Comparison of ENCODE assay signal across 15 cellular contexts in the genomic region with DNA sequence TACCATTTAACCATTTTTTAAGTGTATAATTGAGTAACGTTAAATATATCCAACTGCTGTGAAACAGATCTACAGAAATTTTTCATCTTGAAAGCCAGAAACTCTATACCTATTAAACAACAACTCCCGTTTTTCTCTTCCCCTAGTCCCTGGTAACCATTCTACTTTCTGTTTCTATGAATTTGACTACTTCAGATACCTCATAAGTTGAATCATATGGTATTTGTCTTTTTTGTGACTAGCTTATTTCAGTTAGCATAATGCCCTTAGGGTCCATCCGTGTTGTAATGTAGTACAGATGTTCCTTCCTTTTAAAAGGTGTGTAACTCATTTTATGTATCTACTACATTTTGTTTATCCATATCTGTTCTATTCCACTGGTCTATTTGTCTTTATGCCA. TPM values are rescaled to one million over a fixed set of nuclear protein-coding genes. Genes with fewer than 3 reads are reported as not detected.
DNase-seq lines count a peak whose midpoint lies in the region; ATAC-seq and FAIRE-seq lines count a peak whose summit lies in the region.
"Had no signal": no experiment of that assay in that cellular context is flagged by ENCODE, and none has a peak within 500 bp of the region (broad histone marks: within the 10 kb centered on the region; RNA-seq: fewer than 3 reads in every experiment).

No MANE protein-coding gene starts in this region.

- H3K9me3 Mint-ChIP-seq in activated CD4-positive, alpha-beta T cell treated with anti-CD3 and anti-CD28 coated beads, Interleukin-2, amount 10 ng/mL, durations not matched to agents 24 days and 14 days, result no peaks in the 10 kb centered on the region
- H3K9me3 Mint-ChIP-seq in activated CD4-positive, alpha-beta T cell treated with anti-CD3 and anti-CD28 coated beads, Interleukin-2, amount 10 ng/mL, durations not matched to agents 7 days and 5 days, result no peaks in the 10 kb centered on the region
- H3K9me3 Mint-ChIP-seq in natural killer cell treated with Interleukin-12 subunit alpha and Interleukin-12 subunit beta and Interleukin-15 and Interleukin-18, amount 100 ng/mL, for 72 hours, result no peaks in the 10 kb centered on the region

- peak; percentile 65 for ATAC-seq in HG02588 (IDR thresholded peaks at IDR 0.05; ENCODE audit: unreplicated experiment)
- peak; percentile 32 to 65 for ATAC-seq in natural killer cell treated with Interleukin-12 subunit alpha and Interleukin-12 subunit beta and Interleukin-15 and Interleukin-18, amount 100 ng/mL, for 72 hours

- H3K4me1 Mint-ChIP-seq in activated CD4-positive, alpha-beta T cell treated with anti-CD3 and anti-CD28 coated beads, Interleukin-2, amount 10 ng/mL, durations not matched to agents 24 days and 14 days, result peaks cover 28% of the 10 kb centered on the region
- H3K4me1 Mint-ChIP-seq in activated CD4-positive, alpha-beta T cell treated with anti-CD3 and anti-CD28 coated beads, Interleukin-2, amount 10 ng/mL, durations not matched to agents 7 days and 5 days, result peaks cover 46% of the 10 kb centered on the region
- peaks cover 39 to 57% of the 10 kb centered on the region in 2 donors for H3K4me1 Mint-ChIP-seq in natural killer cell treated with Interleukin-12 subunit alpha and Interleukin-12 subunit beta and Interleukin-15 and Interleukin-18, amount 100 ng/mL, for 72 hours (ENCODE audit: low read depth in 2 of 2)

- CTCF ChIA-PET in activated CD4-positive, alpha-beta T cell treated with anti-CD3 and anti-CD28 coated beads, Interleukin-2, amount 10 ng/mL, durations not matched to agents 7 days and 5 days (lab: Charles Lee), result no interaction called here

- H3K36me3 Mint-ChIP-seq in activated CD4-positive, alpha-beta T cell treated with anti-CD3 and anti-CD28 coated beads, Interleukin-2, amount 10 ng/mL, durations not matched to agents 24 days and 14 days (ENCODE audit: low read depth), result peaks cover 7% of the 10 kb centered on the region
- peaks cover 9% of the 10 kb centered on the region for H3K36me3 Mint-ChIP-seq in activated CD4-positive, alpha-beta T cell treated with anti-CD3 and anti-CD28 coated beads, Interleukin-2, amount 10 ng/mL, durations not matched to agents 7 days and 5 days (ENCODE audit: low read depth)
- no peaks in the 10 kb centered on the region for H3K36me3 Mint-ChIP-seq in natural killer cell treated with Interleukin-12 subunit alpha and Interleukin-12 subunit beta and Interleukin-15 and Interleukin-18, amount 100 ng/mL, for 72 hours

- DNase-seq in activated CD4-positive, alpha-beta T cell treated with anti-CD3 and anti-CD28 coated beads, Interleukin-2, amount 10 ng/mL, durations not matched to agents 24 days and 14 days, result no peak
- no peak for DNase-seq in activated CD4-positive, alpha-beta T cell treated with anti-CD3 and anti-CD28 coated beads, Interleukin-2, amount 10 ng/mL, durations not matched to agents 7 days and 5 days
- DNase-seq in RCC 7860 (ENCODE audit: low spot score), result no peak
- no peak for DNase-seq in natural killer cell treated with Interleukin-12 subunit alpha and Interleukin-12 subunit beta and Interleukin-15 and Interleukin-18, amount 100 ng/mL, for 72 hours (ENCODE audit: low spot score)
- DNase-seq in NCI-H446 treated with DMSO at 0.1 percent for 48 hours (lab: John Stamatoyannopoulos, UW), result no peak
- DNase-seq in HuH-7 (ENCODE audit: low spot score), result no peak
- DNase-seq in inferior parietal cortex (ENCODE audit: extremely low spot score), result no peak
- DNase-seq: DND-41; dorsolateral prefrontal cortex; hippocampal formation; NCI-H524; stimulated activated CD4-positive, alpha-beta T cell treated with anti-CD3 and anti-CD28 coated beads, Interleukin-12 subunit alpha, Interleukin-12 subunit beta, amount 100 ng/mL, for 4 hours; stimulated activated naive CD4-positive, alpha-beta T cell had no signal

- POLR2A ChIA-PET in activated CD4-positive, alpha-beta T cell treated with anti-CD3 and anti-CD28 coated beads, Interleukin-2, amount 10 ng/mL, durations not matched to agents 7 days and 5 days (lab: Charles Lee), result no interaction called here

- no peaks in the 10 kb centered on the region for H3K27me3 Mint-ChIP-seq in activated CD4-positive, alpha-beta T cell treated with anti-CD3 and anti-CD28 coated beads, Interleukin-2, amount 10 ng/mL, durations not matched to agents 24 days and 14 days
- no peaks in the 10 kb centered on the region for H3K27me3 Mint-ChIP-seq in activated CD4-positive, alpha-beta T cell treated with anti-CD3 and anti-CD28 coated beads, Interleukin-2, amount 10 ng/mL, durations not matched to agents 7 days and 5 days
- no peaks in the 10 kb centered on the region for H3K27me3 Mint-ChIP-seq in natural killer cell treated with Interleukin-12 subunit alpha and Interleukin-12 subunit beta and Interleukin-15 and Interleukin-18, amount 100 ng/mL, for 72 hours

- H3K4me3 Mint-ChIP-seq in activated CD4-positive, alpha-beta T cell treated with anti-CD3 and anti-CD28 coated beads, Interleukin-2, amount 10 ng/mL, durations not matched to agents 24 days and 14 days, result peak overlapping the region; percentile 4
- H3K4me3 Mint-ChIP-seq in activated CD4-positive, alpha-beta T cell treated with anti-CD3 and anti-CD28 coated beads, Interleukin-2, amount 10 ng/mL, durations not matched to agents 7 days and 5 days, result no peak overlapping the region
- peak overlapping the region; percentile 34 for H3K4me3 Mint-ChIP-seq in natural killer cell treated with Interleukin-12 subunit alpha and Interleukin-12 subunit beta and Interleukin-15 and Interleukin-18, amount 100 ng/mL, for 72 hours

- intact Hi-C loops in activated CD4-positive, alpha-beta T cell treated with anti-CD3 and anti-CD28 coated beads, Interleukin-2, amount 10 ng/mL, durations not matched to agents 24 days and 14 days (cut with micrococcal nuclease), result no loop called here

- H3K27ac Mint-ChIP-seq in activated CD4-positive, alpha-beta T cell treated with anti-CD3 and anti-CD28 coated beads, Interleukin-2, amount 10 ng/mL, durations not matched to agents 24 days and 14 days, result peak overlapping the region; percentile 5
- H3K27ac Mint-ChIP-seq in activated CD4-positive, alpha-beta T cell treated with anti-CD3 and anti-CD28 coated beads, Interleukin-2, amount 10 ng/mL, durations not matched to agents 7 days and 5 days, result no peak overlapping the region
- H3K27ac Mint-ChIP-seq in natural killer cell treated with Interleukin-12 subunit alpha and Interleukin-12 subunit beta and Interleukin-15 and Interleukin-18, amount 100 ng/mL, for 72 hours, result peak overlapping the region; percentile 5 to 11

- peak; percentile 31 for FAIRE-seq in RCC 7860 (lab: Jason Lieb, UNC)
- FAIRE-seq: A204.1 had no signal

RNA-seq across cellular contexts. Expression of a gene that starts 48.7 kb away (rescaled TPM):
- total RNA-seq in activated CD4-positive, alpha-beta T cell treated with anti-CD3 and anti-CD28 coated beads, Interleukin-2, amount 10 ng/mL, durations not matched to agents 24 days and 14 days, result 101 and 103 TPM in 2 replicates
- 100 to 1,000 TPM in 1 of 2 experiments, 10 to 100 TPM in 1; 89.5 to 107 TPM for total RNA-seq in activated CD4-positive, alpha-beta T cell treated with anti-CD3 and anti-CD28 coated beads, Interleukin-2, amount 10 ng/mL, durations not matched to agents 7 days and 5 days
- 10 to 100 TPM; 89.4 to 96.9 TPM for total RNA-seq in natural killer cell treated with Interleukin-12 subunit alpha and Interleukin-12 subunit beta and Interleukin-15 and Interleukin-18, amount 100 ng/mL, for 72 hours
